Comparison of ENCODE assay signal across 8 cellular contexts in the genomic region with DNA sequence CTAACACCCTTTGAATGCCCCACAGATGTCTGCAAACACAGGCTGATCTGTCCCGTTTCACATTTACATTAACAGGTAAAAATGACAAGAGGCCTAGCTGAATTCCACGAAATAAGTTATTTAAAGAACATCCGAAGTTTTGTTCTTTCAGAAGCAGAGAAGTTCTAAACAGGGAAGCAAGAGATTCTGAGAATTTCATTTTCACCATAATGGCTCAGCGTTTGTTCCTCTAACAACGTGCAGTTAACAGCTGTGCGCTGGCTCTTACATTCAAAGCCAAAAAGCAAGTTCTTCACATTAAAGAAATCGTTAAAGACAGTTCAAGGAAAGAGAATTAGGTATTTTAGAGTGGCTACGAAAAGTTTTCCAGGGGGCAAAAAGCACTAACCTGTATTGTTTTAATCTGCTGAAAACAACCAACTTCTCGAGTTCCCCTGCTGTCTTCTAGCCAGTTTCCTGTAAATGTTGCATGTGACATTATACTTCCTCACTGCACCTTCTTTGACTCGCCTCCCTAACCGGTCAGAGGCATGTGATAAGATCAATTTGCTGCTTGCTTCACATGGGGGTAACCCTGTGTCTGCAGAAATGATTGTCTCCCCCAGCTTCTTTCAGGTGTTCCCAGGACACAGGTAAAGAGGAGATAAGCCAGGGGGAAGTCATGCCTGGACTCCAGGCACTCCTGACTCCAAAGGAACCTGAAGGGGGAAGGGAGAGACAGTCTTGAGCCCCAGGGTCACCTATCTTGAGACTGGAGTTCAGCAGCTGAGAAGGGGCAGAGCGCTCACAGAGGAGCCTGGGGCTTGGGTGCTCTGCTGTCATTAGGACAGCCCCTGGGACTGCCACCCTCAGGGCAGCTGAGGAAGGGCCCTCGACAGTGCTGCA. TPM values are rescaled to one million over a fixed set of nuclear protein-coding genes. Genes with fewer than 3 reads are reported as not detected.
DNase-seq lines count a peak whose midpoint lies in the region; ATAC-seq and TF ChIP-seq lines count a peak whose summit lies in the region.

No MANE protein-coding gene starts in this region.

- intact Hi-C loops in adrenal gland (cut with DNase I) = no loop called here
- intact Hi-C loops in uterus (cut with DNase I; ENCODE audit: low total_unique reads) = no loop called here

- H3K27me3 ChIP-seq in adrenal gland (no peaks in the 10 kb centered on the region), mucosa of rectum (ENCODE audit: control insufficient read depth in 2 of 2, insufficient read depth in 2 of 2, low read length in 2 of 2) (no peaks in the 10 kb centered on the region), uterus (no peaks in the 10 kb centered on the region)

- H3K9ac ChIP-seq in mucosa of rectum (ENCODE audit: low read depth in 1 of 2, low read length in 2 of 2) = peak overlapping the region; percentile 27 to 34

- peak in 1 of 2 donors; percentile 9 for TF ChIP-seq POLR2A in adrenal gland (IDR thresholded peaks at IDR 0.05)
- no peak for TF ChIP-seq POLR2A in uterus (IDR thresholded peaks at IDR 0.05)

- ATAC-seq in GM18868 (IDR thresholded peaks at IDR 0.05; ENCODE audit: unreplicated experiment) (peak; percentile 75), HG02973 (IDR thresholded peaks at IDR 0.05; ENCODE audit: unreplicated experiment) (peak; percentile 60)

- H3K4me3 ChIP-seq in adrenal gland (peak overlapping the region in 1 of 4 donors; percentile 35), mucosa of rectum (ENCODE audit: low read length in 2 of 2) (peak overlapping the region; percentile 28 to 65), uterus (peak overlapping the region in 1 of 2 donors; percentile 15)

- H3K4me1 ChIP-seq in adrenal gland (replicated peaks in 1 of 2) (peaks cover 0 to 10% of the 10 kb centered on the region in 2 donors), mucosa of rectum (ENCODE audit: control insufficient read depth in 2 of 2, insufficient read depth in 2 of 2, low read length in 2 of 2) (peaks cover 0 to 7% of the 10 kb centered on the region in 2 donors), uterus (peaks cover 6 to 20% of the 10 kb centered on the region in 2 donors)

- TF ChIP-seq CTCF in adrenal gland (IDR thresholded peaks at IDR 0.05) = no peak
- TF ChIP-seq CTCF in uterus (IDR thresholded peaks at IDR 0.05) = no peak

- DNase-seq in SK-N-DZ (ENCODE audit: low spot score) (peak; percentile 12), adrenal gland (peak in 1 of 7 donors; percentile 15), uterus (no peak), mesenteric fat pad (ENCODE audit: low spot score) (no peak), NCI-H187 (lab: John Stamatoyannopoulos, UW) (no peak)

- H3K27ac ChIP-seq in adrenal gland = peak overlapping the region in 4 of 5 donors; percentile 39 to 73 (median 53)
- peak overlapping the region; percentile 68 to 76 for H3K27ac ChIP-seq in mucosa of rectum (ENCODE audit: low read depth in 2 of 2, low read length in 2 of 2)
- H3K27ac ChIP-seq in uterus = peak overlapping the region; percentile 68 to 89

- H3K9me3 ChIP-seq in adrenal gland (replicated peaks in 1 of 3) (no peaks in the 10 kb centered on the region), mucosa of rectum (ENCODE audit: control insufficient read depth in 2 of 2, low read length in 2 of 2) (no peaks in the 10 kb centered on the region), uterus (no peaks in the 10 kb centered on the region)

- H3K36me3 ChIP-seq in adrenal gland (replicated peaks in 1 of 2) (no peaks in the 10 kb centered on the region), mucosa of rectum (ENCODE audit: control insufficient read depth in 2 of 2, insufficient read depth in 2 of 2, low read length in 2 of 2) (no peaks in the 10 kb centered on the region), uterus (no peaks in the 10 kb centered on the region)

- 66 to 70% (median 68%) methylated on average over 11 to 13 of the region's 13 CpGs for WGBS in adrenal gland, 4 donors

RNA-seq across cellular contexts. Expression of a gene that starts 36.8 kb away (rescaled TPM):
- 9.1 and 11.0 TPM in 2 replicates for polyA plus RNA-seq in SK-N-DZ (2014; cell fraction: cytosol; rRNA removed)
- 4.4 and 5.4 TPM in 2 replicates for polyA plus RNA-seq in SK-N-DZ (2014; cell fraction: nucleus; rRNA removed)
- total RNA-seq in adrenal gland (10 to 100 TPM; 12.1 to 42.4 (median 29.5) TPM), uterus (10 to 100 TPM; 12.3 to 61.9 (median 26.3) TPM), mesenteric fat pad (84.0 TPM)
- 10 to 100 TPM; 13.5 to 29.0 (median 23.5) TPM for polyA plus RNA-seq in adrenal gland
